7 cellular contexts compared by ENCODE assay signal in the genomic region with DNA sequence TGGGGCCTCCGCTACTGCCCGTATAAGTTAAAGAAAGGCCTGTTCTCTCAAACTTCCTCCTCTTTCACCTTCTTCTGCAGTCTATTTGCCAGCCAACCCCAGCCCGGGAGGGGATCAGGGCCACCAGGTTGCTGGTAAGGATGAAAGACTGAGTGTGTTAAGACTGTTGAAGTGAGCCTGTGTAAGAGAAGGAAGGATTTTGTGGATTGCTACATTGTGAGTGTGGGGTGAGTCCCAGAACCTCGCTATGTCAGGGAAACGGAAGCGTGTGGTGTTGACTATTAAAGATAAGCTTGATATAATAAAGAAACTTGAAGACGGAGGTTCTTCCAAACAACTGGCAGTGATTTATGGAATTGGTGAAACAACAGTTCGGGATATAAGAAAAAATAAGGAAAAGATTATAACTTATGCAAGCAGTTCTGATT. TPM values are rescaled to one million over a fixed set of nuclear protein-coding genes. Genes with fewer than 3 reads are reported as not detected.
DNase-seq lines count a peak whose midpoint lies in the region; ATAC-seq, FAIRE-seq and TF ChIP-seq lines count a peak whose summit lies in the region.

No MANE protein-coding gene starts in this region.

- no peak for TF ChIP-seq POLR2A in H54 (IDR thresholded peaks at IDR 0.05; ENCODE audit: low read depth, low read length)

- FAIRE-seq in H54 (lab: Jason Lieb, UNC) = peak; percentile 41

- H3K36me3 Mint-ChIP-seq in T-helper 17 cell (ENCODE audit: low read depth) = no peaks in the 10 kb centered on the region

- no peaks in the 10 kb centered on the region for H3K27me3 Mint-ChIP-seq in T-helper 17 cell

- peaks cover 15% of the 10 kb centered on the region for H3K4me1 Mint-ChIP-seq in T-helper 17 cell

- H3K27ac Mint-ChIP-seq in T-helper 17 cell = peak overlapping the region; percentile 67

- no peaks in the 10 kb centered on the region for H3K36me3 ChIP-seq in parathyroid adenoma (ENCODE audit: control insufficient read depth, insufficient read depth, low read length)

- peak overlapping the region; percentile 78 for H3K4me2 ChIP-seq in parathyroid adenoma (ENCODE audit: low read length)

- no peak overlapping the region for H3K9ac ChIP-seq in parathyroid adenoma

- no peaks in the 10 kb centered on the region for H3K9me3 ChIP-seq in T-helper 17 cell (ENCODE audit: control insufficient read depth, low read length, poor library complexity, severe bottlenecking)
- H3K9me3 ChIP-seq in parathyroid adenoma (ENCODE audit: control insufficient read depth, low read length) = no peaks in the 10 kb centered on the region

- peak overlapping the region; percentile 64 for H3K27ac ChIP-seq in parathyroid adenoma

- no peaks in the 10 kb centered on the region for H3K79me2 ChIP-seq in parathyroid adenoma

- H3K4me3 ChIP-seq in fibroblast of villous mesenchyme (ENCODE audit: low read depth, low read length) (peak overlapping the region; percentile 97), parathyroid adenoma (ENCODE audit: low read depth, low read length) (peak overlapping the region; percentile 60)

- H3K4me3 Mint-ChIP-seq in T-helper 17 cell = peak overlapping the region; percentile 88

- peak overlapping the region; percentile 88 for H2AFZ ChIP-seq in parathyroid adenoma

- H3K4me1 ChIP-seq in parathyroid adenoma = peaks cover 2% of the 10 kb centered on the region

- no peaks in the 10 kb centered on the region for H3K27me3 ChIP-seq in parathyroid adenoma (ENCODE audit: control insufficient read depth, insufficient read depth, low read length)

- ATAC-seq in T-helper 17 cell = no peak
- ATAC-seq in GM21786 (IDR thresholded peaks at IDR 0.05; ENCODE audit: unreplicated experiment) = no peak

- no peak for TF ChIP-seq CTCF in fibroblast of villous mesenchyme (IDR thresholded peaks at IDR 0.05; ENCODE audit: insufficient read depth, low read depth, low read length)
- TF ChIP-seq CTCF in parathyroid adenoma (IDR thresholded peaks at IDR 0.05) = no peak

- DNase-seq in H54 (ENCODE audit: insufficient read length, low spot score) (no peak), T-helper 17 cell (no peak), fibroblast of villous mesenchyme (ENCODE audit: low read depth) (peak; percentile 64), NCI-H524 treated with DMSO at 0.1 percent for 48 hours (lab: John Stamatoyannopoulos, UW) (no peak), NCI-H446 treated with DMSO at 0.1 percent for 48 hours (lab: John Stamatoyannopoulos, UW) (no peak)

RNA-seq across cellular contexts. Expression of a gene that starts 0.6 kb away (rescaled TPM):
- 1 to 10 TPM; 3.7 to 4.7 TPM for total RNA-seq in T-helper 17 cell
- total RNA-seq in fibroblast of villous mesenchyme = 6.1 and 10.4 TPM in 2 replicates

RNA-seq across cellular contexts. Expression of a gene that starts 0.7 kb away (rescaled TPM):
- 10 to 100 TPM; 22.2 to 24.1 TPM for total RNA-seq in T-helper 17 cell
- 12.2 and 17.7 TPM in 2 replicates for total RNA-seq in fibroblast of villous mesenchyme

RNA-seq across cellular contexts. Expression of a gene that starts 47.4 kb away (rescaled TPM):
- 10 to 100 TPM; 29.2 to 34.9 TPM for total RNA-seq in T-helper 17 cell
- 16.8 and 30.7 TPM in 2 replicates for total RNA-seq in fibroblast of villous mesenchyme
